Comparison of ENCODE assay signal across 8 cellular contexts in genomic region chr15:52078876-52079700, GRCh38. TPM values are rescaled to one million over a fixed set of nuclear protein-coding genes. Genes with fewer than 3 reads are reported as not detected.
DNase-seq lines count a peak whose midpoint lies in the region; ATAC-seq, FAIRE-seq and TF ChIP-seq lines count a peak whose summit lies in the region.

No MANE protein-coding gene starts in this region.

- H4K20me1 ChIP-seq in keratinocyte (ENCODE audit: control insufficient read depth, extremely low read depth, insufficient read depth, low read length), result no peaks in the 10 kb centered on the region

- H3K27me3 ChIP-seq in bronchial epithelial cell (ENCODE audit: control insufficient read depth, insufficient read depth, low read length), result no peaks in the 10 kb centered on the region
- H3K27me3 ChIP-seq in keratinocyte (ENCODE audit: control insufficient read depth, extremely low read depth, insufficient read depth, low read length), result no peaks in the 10 kb centered on the region

- H3K36me3 ChIP-seq in bronchial epithelial cell (ENCODE audit: control insufficient read depth, insufficient read depth, low read length) (peaks cover 1% of the 10 kb centered on the region), keratinocyte (ENCODE audit: control insufficient read depth in 2 of 2, extremely low read depth in 1 of 2, insufficient read depth in 2 of 2, low read length in 2 of 2) (no peaks in the 10 kb centered on the region)

- peak overlapping the region; percentile 52 for H3K9ac ChIP-seq in keratinocyte (ENCODE audit: control insufficient read depth, extremely low read depth, insufficient read depth, low read length)

- no peak overlapping the region for H3K4me3 ChIP-seq in bronchial epithelial cell (ENCODE audit: low read depth, low read length)
- no peak overlapping the region for H3K4me3 ChIP-seq in keratinocyte (ENCODE audit: control insufficient read depth in 2 of 3, extremely low read depth in 1 of 3, insufficient read depth in 2 of 3, low read depth in 1 of 3, low read length in 3 of 3)

- no peaks in the 10 kb centered on the region for H3K9me3 ChIP-seq in keratinocyte (ENCODE audit: control insufficient read depth, low read depth, low read length)

- DNase-seq in NCI-H1417 (lab: John Stamatoyannopoulos, UW) (peak; percentile 53 to 73 (median 66)), NCI-H1417 treated with DMSO at 0.1 percent for 48 hours (lab: John Stamatoyannopoulos, UW) (no peak), NCI-H1092 (lab: John Stamatoyannopoulos, UW) (peak; percentile 45), bronchial epithelial cell (ENCODE audit: low read depth) (no peak), keratinocyte (ENCODE audit: low read depth, low spot score) (no peak)
- peak; percentile 61 to 84 (median 80) for DNase-seq in activated CD4-positive, CD25-positive, alpha-beta regulatory T cell (lab: John Stamatoyannopoulos, UW)
- DNase-seq in stimulated activated CD4-positive, alpha-beta T cell treated with anti-CD3 and anti-CD28 coated beads, Interleukin-2, amount 100 ng/mL, for 24 hours, result peak; percentile 91 to 92

- H3K79me2 ChIP-seq in keratinocyte (ENCODE audit: control insufficient read depth, insufficient read depth, low read length), result no peaks in the 10 kb centered on the region

- peak overlapping the region; percentile 100 for H3K27ac ChIP-seq in keratinocyte (ENCODE audit: control insufficient read depth, insufficient read depth, low read length)

- FAIRE-seq in bronchial epithelial cell (lab: Jason Lieb, UNC) (no peak), keratinocyte (lab: Jason Lieb, UNC) (no peak)

- H2AFZ ChIP-seq in keratinocyte (ENCODE audit: control insufficient read depth, low read length), result no peak overlapping the region

- dilution Hi-C loops in keratinocyte (cut with MboI; ENCODE audit: extremely low pct_ligation_motif_present, low sequenced_read_pairs), result no loop called here

- H3K4me2 ChIP-seq in keratinocyte (ENCODE audit: control insufficient read depth, extremely low read depth, insufficient read depth, low read depth, low read length), result peak overlapping the region; percentile 37

- no peak for ATAC-seq in HG03139 (IDR thresholded peaks at IDR 0.05; ENCODE audit: unreplicated experiment)

- H3K9me1 ChIP-seq in keratinocyte (ENCODE audit: control insufficient read depth, extremely low read depth, insufficient read depth, low read length), result peaks cover 4% of the 10 kb centered on the region

- peaks cover 54% of the 10 kb centered on the region for H3K4me1 ChIP-seq in keratinocyte (ENCODE audit: control insufficient read depth, extremely low read depth, insufficient read depth, low read length)

- TF ChIP-seq CTCF in bronchial epithelial cell (IDR thresholded peaks at IDR 0.05; ENCODE audit: insufficient read depth, low read length, severe bottlenecking) (peak; percentile 92), keratinocyte (optimal IDR thresholded peaks at IDR 0.05 in 1 of 3, IDR thresholded peaks at IDR 0.05 in 1 of 3, conservative IDR thresholded peaks at IDR 0.05 in 1 of 3; ENCODE audit: extremely low read depth in 1 of 3, insufficient read depth in 2 of 3, low read length in 3 of 3) (peak; percentile 82 to 89 (median 83))

RNA-seq across cellular contexts. Expression of gene BCL2L10, which starts 33.5 kb away (rescaled TPM):
- 0.53 and 0.64 TPM in 2 replicates for total RNA-seq in bronchial epithelial cell
- polyA plus RNA-seq in keratinocyte, result 0.39 to 0.72 TPM (median 0.64 TPM) in 3 replicates
- 0.57 TPM for polyA plus RNA-seq in keratinocyte (2011; ENCODE audit: low read depth)
- 0.79 and 0.90 TPM in 2 replicates for polyA plus RNA-seq in keratinocyte (2011; cell fraction: cytosol; rRNA removed)
- polyA plus RNA-seq in keratinocyte (2011; cell fraction: nucleus; rRNA removed), result 0.51 and 0.93 TPM in 2 replicates
- 0.38 and 0.44 TPM in 2 replicates for polyA plus RNA-seq in keratinocyte (2012; ENCODE audit: low replicate concordance)
- 0.23 TPM in 1 of 3 replicates, not detected in the others for polyA minus RNA-seq in keratinocyte
- not detected for polyA minus RNA-seq in keratinocyte (2011; cell fraction: cytosol; rRNA and poly(A)+ RNA removed)
- polyA minus RNA-seq in keratinocyte (2011; cell fraction: nucleus; rRNA and poly(A)+ RNA removed), result not detected in 2 replicates

Comparison
In these comparisons a context has a peak if more than half of its experiments do, and no peak if none do; other contexts are left out.
1. DNase-seq: peak in NCI-H1417 (3 of 3), NCI-H1092 (single experiment), activated CD4-positive, CD25-positive, alpha-beta regulatory T cell (4 of 4) and stimulated activated CD4-positive, alpha-beta T cell treated with anti-CD3 and anti-CD28 coated beads, Interleukin-2, amount 100 ng/mL, for 24 hours (2 of 2); none in NCI-H1417 treated with DMSO at 0.1 percent for 48 hours (single experiment), bronchial epithelial cell (single experiment) and keratinocyte (single experiment).